ENCODE assay signal across 11 cellular contexts in genomic region chr3:90010341-90010740, GRCh38.
DNase-seq lines count a peak whose midpoint lies in the region; ATAC-seq and TF ChIP-seq lines count a peak whose summit lies in the region.
"Had no signal": no experiment of that assay in that cellular context is flagged by ENCODE, and none has a peak within 500 bp of the region (broad histone marks: within the 10 kb centered on the region; RNA-seq: fewer than 3 reads in every experiment).

No MANE protein-coding gene starts in this region.

- no peak for ATAC-seq in GM21723 (IDR thresholded peaks at IDR 0.05; ENCODE audit: unreplicated experiment)
- ATAC-seq in left lobe of liver = no peak
- no peak for ATAC-seq in HG03280 (IDR thresholded peaks at IDR 0.05; ENCODE audit: unreplicated experiment)

- H3K9me3 ChIP-seq in cardiac muscle cell (ENCODE audit: low read depth) = no peaks in the 10 kb centered on the region
- H3K9me3 ChIP-seq in mammary epithelial cell (replicated peaks; ENCODE audit: insufficient read depth, low read length) = no peaks in the 10 kb centered on the region
- no peaks in the 10 kb centered on the region for H3K9me3 ChIP-seq in tibial artery

- no peaks in the 10 kb centered on the region for H3K79me2 ChIP-seq in mammary epithelial cell (ENCODE audit: insufficient read depth, low read length)

- peak; percentile 75 to 76 for DNase-seq in cardiac muscle cell (ENCODE audit: low read depth in 1 of 2, low spot score in 1 of 2)
- DNase-seq in cardiac septum (ENCODE audit: low spot score) = no peak
- DNase-seq in mammary epithelial cell = peak; percentile 72
- DNase-seq in iPS-NIHi11 (ENCODE audit: low spot score) = peak; percentile 30
- DNase-seq in tibial artery = no peak
- DNase-seq in left lobe of liver (ENCODE audit: low spot score) = no peak
- DNase-seq: COR-L47, NCI-H524 treated with DMSO at 0.1 percent for 48 hours, T1000 had no signal

- dilution Hi-C loops in mammary epithelial cell (cut with HindIII; ENCODE audit: low sequenced_read_pairs) = no loop called here

- H3K27ac ChIP-seq in cardiac muscle cell (peak overlapping the region; percentile 98), mammary epithelial cell (ENCODE audit: insufficient read depth, low read depth, low read length) (peak overlapping the region; percentile 53), tibial artery (peak overlapping the region; percentile 10 to 41)

- WGBS in mammary epithelial cell (ENCODE audit: low coverage, missing lambda C conversion rate) = 3% methylated on average over 3 of the region's 3 CpGs

- H3K27me3 ChIP-seq in cardiac muscle cell (no peaks in the 10 kb centered on the region), mammary epithelial cell (ENCODE audit: insufficient read depth, low read length) (no peaks in the 10 kb centered on the region), tibial artery (no peaks in the 10 kb centered on the region)

- BruUV-seq in mammary epithelial cell (replicated peaks; lab: Mats Ljungman, UMichigan) = no TSS peak

- H3K4me1 ChIP-seq in cardiac muscle cell (ENCODE audit: low read depth) (peaks cover 36% of the 10 kb centered on the region), mammary epithelial cell (ENCODE audit: insufficient read depth, low read length) (peaks cover 14% of the 10 kb centered on the region), tibial artery (peaks cover 0 to 51% (median 23%) of the 10 kb centered on the region in 4 donors)

- no peaks in the 10 kb centered on the region for H4K20me1 ChIP-seq in mammary epithelial cell (ENCODE audit: insufficient read depth, low read length)

- in situ Hi-C loops in mammary epithelial cell (cut with MboI; ENCODE audit: low sequenced_read_pairs in 2 of 2) = no loop called here

- TF ChIP-seq CTCF in cardiac muscle cell (IDR thresholded peaks at IDR 0.05; ENCODE audit: low read depth, low read length) (no peak), mammary epithelial cell (conservative IDR thresholded peaks at IDR 0.05 in 1 of 2, IDR thresholded peaks at IDR 0.05 in 1 of 2; ENCODE audit: extremely low read depth in 1 of 2, insufficient read depth in 1 of 2, low read depth in 1 of 2, low read length in 2 of 2) (no peak), tibial artery (IDR thresholded peaks at IDR 0.05) (no peak)

- CTCF ChIA-PET in mammary epithelial cell (lab: Charles Lee; ENCODE audit: low non-redundant PET) = no interaction called here

- peak overlapping the region; percentile 13 for H2AFZ ChIP-seq in mammary epithelial cell (ENCODE audit: low read depth, low read length)

- no peak overlapping the region for H3K4me3 ChIP-seq in cardiac muscle cell
- H3K4me3 ChIP-seq in mammary epithelial cell (replicated peaks in 1 of 3; ENCODE audit: insufficient read depth in 1 of 3, low read depth in 2 of 3, low read length in 3 of 3) = peak overlapping the region in 1 of 3 experiments; percentile 9
- no peak overlapping the region for H3K4me3 ChIP-seq in tibial artery

- H3K4me2 ChIP-seq in mammary epithelial cell (ENCODE audit: insufficient read depth, low read depth, low read length) = peak overlapping the region; percentile 48

- no peak overlapping the region for H3K9ac ChIP-seq in mammary epithelial cell (ENCODE audit: insufficient read depth, low read length)

- intact Hi-C loops in cardiac septum (cut with DNase I) = loop anchor here (10.0 kb wide), 1 partner anchor 906 kb away; the partner anchor contains the start of gene EPHA3
- intact Hi-C loops in mammary epithelial cell (cut with micrococcal nuclease) = no loop called here
- intact Hi-C loops in tibial artery (cut with DNase I; ENCODE audit: low total_unique reads) = no loop called here

- H3K36me3 ChIP-seq in cardiac muscle cell (no peaks in the 10 kb centered on the region), mammary epithelial cell (ENCODE audit: insufficient read depth, low read length) (no peaks in the 10 kb centered on the region), tibial artery (no peaks in the 10 kb centered on the region)

Comparison
In these comparisons a context has a peak if more than half of its experiments do, and no peak if none do; other contexts are left out.
1. DNase-seq: peak in cardiac muscle cell (2 of 2), mammary epithelial cell (single experiment) and iPS-NIHi11 (single experiment); none in cardiac septum (single experiment), tibial artery (0 of 2) and left lobe of liver (single experiment).
2. H3K27ac ChIP-seq: peak in every context shown above with its lines; median percentile 98 in cardiac muscle cell; 53 in mammary epithelial cell; 26 in tibial artery.